In genomic region chr9:81849631-81850259, GRCh38 we compare ENCODE assay signal across 1 cellular context.
TF ChIP-seq lines count a peak whose summit lies in the region.

No MANE protein-coding gene starts in this region.

TF ChIP-seq in GM23338, 12 proteins besides CTCF, POLR2A, EP300 and RAD21 (continued from another document):
- TF ChIP-seq ZNF462 (CRISPR knock-in tag; IDR thresholded peaks at IDR 0.05) = no peak
- TF ChIP-seq ZNF331 (CRISPR knock-in tag; IDR thresholded peaks at IDR 0.05; ENCODE audit: low read depth) = no peak
- TF ChIP-seq CREB1 (CRISPR knock-in tag; IDR thresholded peaks at IDR 0.05; ENCODE audit: low read depth) = no peak
- TF ChIP-seq POLR2AphosphoS5 (IDR thresholded peaks at IDR 0.05; ENCODE audit: low read depth) = no peak
- TF ChIP-seq NANOG (IDR thresholded peaks at IDR 0.05; ENCODE audit: borderline replicate concordance) = no peak
